8 cellular contexts compared by ENCODE assay signal in genomic region chr19:47157455-47158321, GRCh38. TPM values are rescaled to one million over a fixed set of nuclear protein-coding genes. Genes with fewer than 3 reads are reported as not detected.
DNase-seq lines count a peak whose midpoint lies in the region; ATAC-seq and TF ChIP-seq lines count a peak whose summit lies in the region.

No MANE protein-coding gene starts in this region.

- TF ChIP-seq POLR2A in thyroid gland (IDR thresholded peaks at IDR 0.05): peak in 1 of 2 donors; percentile 35

- no peaks in the 10 kb centered on the region for H3K9me3 ChIP-seq in lung (ENCODE audit: control insufficient read depth in 2 of 2, insufficient read depth in 1 of 2, low read length in 1 of 2)
- H3K9me3 ChIP-seq in thyroid gland: no peaks in the 10 kb centered on the region

- TF ChIP-seq CTCF in 22Rv1 (IDR thresholded peaks at IDR 0.05) (no peak), lung (IDR thresholded peaks at IDR 0.05; ENCODE audit: control extremely low read depth, extremely low read depth) (no peak), thyroid gland (IDR thresholded peaks at IDR 0.05) (peak in 3 of 6 experiments; percentile 11 to 40 (median 37))

- H3K36me3 ChIP-seq in H7 (replicated peaks; ENCODE audit: control insufficient read depth, insufficient read depth, low read length) (peaks cover 35% of the 10 kb centered on the region), lung (ENCODE audit: control insufficient read depth in 2 of 2, insufficient read depth in 2 of 2, low read length in 2 of 2) (peaks cover 9 to 17% of the 10 kb centered on the region in 2 donors), thyroid gland (peaks cover 6 to 14% of the 10 kb centered on the region in 2 donors)

- H3K27me3 ChIP-seq in H7 (ENCODE audit: control insufficient read depth, insufficient read depth, low read length) (no peaks in the 10 kb centered on the region), lung (ENCODE audit: control insufficient read depth, insufficient read depth) (no peaks in the 10 kb centered on the region), thyroid gland (no peaks in the 10 kb centered on the region)

- H3K27ac ChIP-seq in 22Rv1: peak overlapping the region; percentile 36; the same call in 1 of the 2 replicates
- peak overlapping the region; percentile 58 to 75 for H3K27ac ChIP-seq in lung (ENCODE audit: low read depth in 1 of 2, low read length in 1 of 2)
- H3K27ac ChIP-seq in thyroid gland: peak overlapping the region; percentile 89 to 93 (median 92)

- WGBS in lung, 2 donors: 30 to 42% methylated on average over 10 of the region's 10 CpGs
- 17 to 20% methylated on average over 9 to 10 of the region's 10 CpGs for WGBS in thyroid gland, 2 donors

- H3K4me1 ChIP-seq in lung (ENCODE audit: control insufficient read depth in 2 of 2, insufficient read depth in 2 of 2, low read length in 2 of 2) (peaks cover 8 to 20% of the 10 kb centered on the region in 2 donors), thyroid gland (peaks cover 28 to 40% of the 10 kb centered on the region in 2 donors)

- ATAC-seq in lung (ENCODE audit: insufficient read depth, low FRiP score): peak; percentile 31

- H3K4me3 ChIP-seq in H7 (ENCODE audit: insufficient read depth, low read depth, low read length) (no peak overlapping the region), lung (no peak overlapping the region), thyroid gland (replicated peaks in 1 of 3) (no peak overlapping the region)

- intact Hi-C loops in thyroid gland (cut with DNase I): no loop called here

- DNase-seq in H7 (peak; percentile 76), UCSD-AML1 (lab: John Stamatoyannopoulos, UW; ENCODE audit: unreplicated experiment) (peak; percentile 70), lung (ENCODE audit: low spot score) (peak; percentile 31), thyroid gland (peak; percentile 74 to 88), NCI-H1105 treated with DMSO at 0.1 percent for 48 hours (lab: John Stamatoyannopoulos, UW) (no peak), inferior parietal cortex (ENCODE audit: extremely low spot score) (no peak)
- DNase-seq in effector CD4-positive, alpha-beta T cell: peak; percentile 11

RNA-seq across cellular contexts. Expression of gene SAE1, which starts 27.1 kb away (rescaled TPM):
- 271 and 298 TPM in 2 replicates for total RNA-seq in H7 (2014; rRNA removed; shearing (Covaris generic))
- total RNA-seq in lung (10 to 100 TPM; 55.9 TPM), thyroid gland (100 to 1,000 TPM in 3 of 4 donors, 10 to 100 TPM in 1; 79.5 to 119 (median 103) TPM)
- polyA plus RNA-seq in lung: 10 to 100 TPM; 28.6 to 58.1 TPM

RNA-seq across cellular contexts. Expression of gene ZC3H4, which starts 44.1 kb away (rescaled TPM):
- total RNA-seq in H7 (2014; rRNA removed; shearing (Covaris generic)): 13.4 and 14.5 TPM in 2 replicates
- total RNA-seq in lung (10 to 100 TPM; 19.4 to 51.6 TPM), thyroid gland (10 to 100 TPM; 19.1 to 36.7 (median 31.3) TPM)
- 10 to 100 TPM; 12.2 to 13.1 TPM for polyA plus RNA-seq in lung

Comparison
In these comparisons a context has a peak if more than half of its experiments do, and no peak if none do; other contexts are left out.
1. H3K27ac ChIP-seq: peak in every context shown above with its lines; median percentile 92 in thyroid gland; 66 in lung; 36 in 22Rv1.
2. DNase-seq: peak in H7 (single experiment), UCSD-AML1 (single experiment), effector CD4-positive, alpha-beta T cell (single experiment), lung (single experiment) and thyroid gland (2 of 2); none in NCI-H1105 treated with DMSO at 0.1 percent for 48 hours (single experiment) and inferior parietal cortex (single experiment).